In genomic region chr6:15247750-15248450, GRCh38 we compare ENCODE assay signal across 8 cellular contexts. TPM values are rescaled to one million over a fixed set of nuclear protein-coding genes. Genes with fewer than 3 reads are reported as not detected.
DNase-seq lines count a peak whose midpoint lies in the region; ATAC-seq, FAIRE-seq and TF ChIP-seq lines count a peak whose summit lies in the region.

No MANE protein-coding gene starts in this region.

- POLR2A ChIA-PET in AG04449 (lab: Yijun Ruan, JAX) (interaction anchor here (0.5 to 1.0 kb wide), 2 partner anchors 11 to 108 kb away, joined by 3 read pairs; no protein-coding TSS in a partner anchor), K562 (lab: Yijun Ruan, JAX) (interaction anchor here (0.6 to 2.3 kb wide), 7 partner anchors 10 to 1193 kb away, joined by 3 to 19 read pairs (median 3); no protein-coding TSS in a partner anchor)

- H3K4me1 ChIP-seq in K562 (replicated peaks in 1 of 2; ENCODE audit: control insufficient read depth in 2 of 2, insufficient read depth in 2 of 2, low read length in 2 of 2), result peaks cover 32 to 44% of the 10 kb centered on the region in 2 experiments
- peaks cover 31% of the 10 kb centered on the region for H3K4me1 ChIP-seq in iPS-20b (ENCODE audit: insufficient read depth, low read length)
- H3K4me1 ChIP-seq in skeletal muscle tissue (ENCODE audit: control insufficient read depth in 3 of 3, insufficient read depth in 3 of 3, low read length in 3 of 3), result peaks cover 24 to 32% (median 26%) of the 10 kb centered on the region in 3 donors

- no peaks in the 10 kb centered on the region for H3K9me3 ChIP-seq in K562 (replicated peaks; ENCODE audit: control insufficient read depth, insufficient read depth, low read depth, low read length)
- no peaks in the 10 kb centered on the region for H3K9me3 ChIP-seq in iPS-20b (ENCODE audit: insufficient read depth, low read depth, low read length)
- H3K9me3 ChIP-seq in skeletal muscle tissue (ENCODE audit: control insufficient read depth in 3 of 3, low read length in 3 of 3), result no peaks in the 10 kb centered on the region

- H3K4me3 ChIP-seq in AG04449 (ENCODE audit: low read depth, low read length), result peak overlapping the region; percentile 81
- H3K4me3 ChIP-seq in K562, result peak overlapping the region; percentile 78
- H3K4me3 ChIP-seq in iPS-20b (ENCODE audit: low read length), result peak overlapping the region; percentile 100
- H3K4me3 ChIP-seq in skeletal muscle tissue (ENCODE audit: low read length in 3 of 3), result peak overlapping the region; percentile 94 to 98 (median 95)

- no peaks in the 10 kb centered on the region for H3K36me3 ChIP-seq in K562 (ENCODE audit: control insufficient read depth, insufficient read depth, low read length)
- H3K36me3 ChIP-seq in iPS-20b (ENCODE audit: insufficient read depth, low read depth, low read length), result peaks cover 10% of the 10 kb centered on the region; the same call in 1 of the 2 replicates
- H3K36me3 ChIP-seq in skeletal muscle tissue (ENCODE audit: control insufficient read depth in 3 of 3, insufficient read depth in 3 of 3, low read length in 3 of 3), result no peaks in the 10 kb centered on the region

- H3K27ac Mint-ChIP-seq in T-helper 2 cell treated with Interferon-gamma antibody and Interleukin-4, amounts not matched to agents 5 μg/mL and 100 μg/mL, for 36 hours, result peak overlapping the region; percentile 98

- peaks cover 20% of the 10 kb centered on the region for H3K36me3 Mint-ChIP-seq in T-helper 2 cell treated with Interferon-gamma antibody and Interleukin-4, amounts not matched to agents 5 μg/mL and 100 μg/mL, for 36 hours (ENCODE audit: low read depth)

- peak overlapping the region; percentile 79 for H2AFZ ChIP-seq in K562 (ENCODE audit: low read depth, low read length)

- H3K27me3 Mint-ChIP-seq in T-helper 2 cell treated with Interferon-gamma antibody and Interleukin-4, amounts not matched to agents 5 μg/mL and 100 μg/mL, for 36 hours (ENCODE audit: low read depth), result no peaks in the 10 kb centered on the region

- TF ChIP-seq RAD21 in K562 (CRISPR knock-in tag; conservative IDR thresholded peaks at IDR 0.05 in 1 of 2, IDR thresholded peaks at IDR 0.05 in 1 of 2), result peak in 1 of 2 experiments; percentile 20; a peak in 1 of 4 replicates

- H3K27ac ChIP-seq in K562 (ENCODE audit: extremely low read depth, low read depth, low read length) (peak overlapping the region; percentile 94), iPS-20b (ENCODE audit: low read length) (peak overlapping the region; percentile 12), skeletal muscle tissue (ENCODE audit: low read depth, low read length) (peak overlapping the region; percentile 82)

- intact Hi-C loops in K562 (cut with micrococcal nuclease), result loop anchor here (5.0 to 10.0 kb wide), 5 partner anchors 231 to 523 kb away; no protein-coding TSS in a partner anchor

- peak overlapping the region; percentile 100 for H3K4me3 Mint-ChIP-seq in T-helper 2 cell treated with Interferon-gamma antibody and Interleukin-4, amounts not matched to agents 5 μg/mL and 100 μg/mL, for 36 hours

- CTCF ChIA-PET in AG04449 (lab: Yijun Ruan, JAX), result interaction anchor here (0.6 to 1.5 kb wide), 10 partner anchors 14 to 1037 kb away, joined by 3 to 4 read pairs (median 4); no protein-coding TSS in a partner anchor
- CTCF ChIA-PET in K562 (lab: Yijun Ruan, JAX; ENCODE audit: low intra/inter-chr PET ratio), result no interaction called here

- no peaks in the 10 kb centered on the region for H3K27me3 ChIP-seq in K562 (ENCODE audit: control insufficient read depth in 2 of 2, insufficient read depth in 2 of 2, low read length in 2 of 2)
- H3K27me3 ChIP-seq in iPS-20b (ENCODE audit: insufficient read depth, low read length), result no peaks in the 10 kb centered on the region
- H3K27me3 ChIP-seq in skeletal muscle tissue (ENCODE audit: control insufficient read depth in 3 of 3, insufficient read depth in 3 of 3, low read length in 3 of 3), result no peaks in the 10 kb centered on the region

- peak overlapping the region; percentile 87 to 97 for H3K9ac ChIP-seq in K562 (ENCODE audit: insufficient read depth in 1 of 2, low read depth in 2 of 2, low read length in 2 of 2)
- peak overlapping the region; percentile 98 for H3K9ac ChIP-seq in iPS-20b (ENCODE audit: low read depth, low read length)
- peak overlapping the region; percentile 80 to 94 (median 93) for H3K9ac ChIP-seq in skeletal muscle tissue (ENCODE audit: low read depth in 1 of 3, low read length in 3 of 3)

- H3K4me2 ChIP-seq in K562 (ENCODE audit: insufficient read depth, low read length), result peak overlapping the region; percentile 94

- no peaks in the 10 kb centered on the region for H3K9me3 Mint-ChIP-seq in T-helper 2 cell treated with Interferon-gamma antibody and Interleukin-4, amounts not matched to agents 5 μg/mL and 100 μg/mL, for 36 hours

- DNase-seq in AG04449 (ENCODE audit: low read depth, low spot score) (no peak), HUDEP-2 (lab: John Stamatoyannopoulos, UW; ENCODE audit: unreplicated experiment in 76 of 76) (peak in 58 of 76 experiments; percentile 19 to 83 (median 68)), K562 (ENCODE audit: extremely low read depth in 1 of 4, low spot score in 3 of 4) (peak; percentile 70 to 83 (median 80)), NCI-H345 treated with DMSO at 0.1 percent for 48 hours (lab: John Stamatoyannopoulos, UW; ENCODE audit: unreplicated experiment) (no peak)
- peak; percentile 62 for DNase-seq in T-helper 2 cell treated with Interferon-gamma antibody and Interleukin-4, amounts not matched to agents 5 μg/mL and 100 μg/mL, for 36 hours (ENCODE audit: low spot score)

- BruUV-seq in K562 (replicated peaks; lab: Mats Ljungman, UMichigan), result no TSS peak

- ATAC-seq in GM18909 (IDR thresholded peaks at IDR 0.05; ENCODE audit: poor library complexity, unreplicated experiment) (peak; percentile 13), K562 (peak; percentile 1; the same call in 2 of the 3 replicates)

- H3K79me2 ChIP-seq in K562 (ENCODE audit: control insufficient read depth, insufficient read depth, low read length), result peaks cover 78% of the 10 kb centered on the region

- H3K9me1 ChIP-seq in K562 (ENCODE audit: control insufficient read depth, insufficient read depth, low read length), result no peaks in the 10 kb centered on the region

- in situ Hi-C loops in K562 (cut with MboI), result no loop called here

- peak; percentile 42 for FAIRE-seq in K562 (lab: Jason Lieb, UNC)

- peaks cover 40% of the 10 kb centered on the region for H3K4me1 Mint-ChIP-seq in T-helper 2 cell treated with Interferon-gamma antibody and Interleukin-4, amounts not matched to agents 5 μg/mL and 100 μg/mL, for 36 hours (ENCODE audit: low read depth)

- peak; percentile 40 for TF ChIP-seq POLR2A in K562 (conservative IDR thresholded peaks at IDR 0.05)

- TF ChIP-seq CTCF in AG04449 (IDR thresholded peaks at IDR 0.05; ENCODE audit: insufficient read depth, low read length, missing control alignments), result no peak
- TF ChIP-seq CTCF in K562 (IDR thresholded peaks at IDR 0.05 in 2 of 3, conservative IDR thresholded peaks at IDR 0.05 in 1 of 3; ENCODE audit: insufficient read depth in 2 of 3, low read depth in 1 of 3, low read length in 3 of 3), result peak in 2 of 3 experiments; percentile 17 to 40; a peak in 1 of 6 replicates

- TF ChIP-seq EP300 in K562 (IDR thresholded peaks at IDR 0.05; ENCODE audit: low read length), result no peak

- H4K20me1 ChIP-seq in K562 (replicated peaks; ENCODE audit: control insufficient read depth, insufficient read depth, low read length), result peaks cover 16% of the 10 kb centered on the region

- 1% methylated on average over 36 of the region's 73 CpGs for WGBS in K562 (ENCODE audit: insufficient coverage, low coverage, missing lambda C conversion rate)

TF ChIP-seq in K562, 482 proteins besides CTCF, POLR2A, EP300 and RAD21 (continues in another document):
- TF ChIP-seq POLR2AphosphoS2 (IDR thresholded peaks at IDR 0.05; ENCODE audit: low read length) (no peak), TEAD2 (tag; IDR thresholded peaks at IDR 0.05) (no peak), NELFE (IDR thresholded peaks at IDR 0.05; ENCODE audit: insufficient read depth, insufficient read length) (no peak), FOSL1 (tag; conservative IDR thresholded peaks at IDR 0.05) (no peak; the same call in 1 of the 2 replicates), GTF2E2 (tag; IDR thresholded peaks at IDR 0.05) (no peak), ZNF253 (CRISPR knock-in tag; conservative IDR thresholded peaks at IDR 0.05) (no peak), SMARCA4 (IDR thresholded peaks at IDR 0.05) (peak; percentile 37; the same call in 1 of the 2 replicates), HDAC8 (tag; IDR thresholded peaks at IDR 0.05) (no peak), SIN3A (IDR thresholded peaks at IDR 0.05; ENCODE audit: borderline replicate concordance in 2 of 2, control insufficient read depth in 1 of 2, low read depth in 2 of 2, low read length in 2 of 2) (peak in 1 of 2 experiments; percentile 72; a peak in 1 of 4 replicates), SMARCA5 (IDR thresholded peaks at IDR 0.05) (no peak)

RNA-seq across cellular contexts. Expression of gene JARID2, which starts 2.0 kb away (rescaled TPM):
- total RNA-seq in K562 (2011; cell fraction: chromatin; rRNA removed; ENCODE audit: low replicate concordance), result 56.9 and 64.3 TPM in 2 replicates
- 33.0 and 36.0 TPM in 2 replicates for total RNA-seq in K562 (2011; cell fraction: nucleolus; rRNA removed)
- 32.8 and 33.1 TPM in 2 replicates for total RNA-seq in K562 (2011; cell fraction: nucleoplasm; rRNA removed)
- total RNA-seq in K562 (2014; rRNA removed) (15.5 and 17.4 TPM in 2 replicates), K562 (2014; rRNA removed; fragmentation: Illumina TruSeq; extraction: Trizol) (14.9 and 16.9 TPM in 2 replicates), K562 (2015; rRNA removed; fragmentation: Illumina TruSeq; extraction: Trizol) (16.1 and 16.5 TPM in 2 replicates), K562 (2021) (23.8 and 29.0 TPM in 2 replicates), skeletal muscle tissue (12.0 TPM)
- polyA plus RNA-seq in K562 (2011; rRNA removed) (15.7 and 16.8 TPM in 2 replicates), K562 (2014; fragmentation: Illumina TruSeq; extraction: Trizol) (21.7 and 22.5 TPM in 2 replicates), K562 (2014; fragmentation: Nextera tagmentation; extraction: Ambion mirVana) (1 to 10 TPM; 5.0 to 6.7 TPM), K562 (2014; rRNA removed) (12.7 and 15.6 TPM in 2 replicates)
- 13.0 and 13.9 TPM in 2 replicates for polyA plus RNA-seq in K562 (2011; cell fraction: cytosol; rRNA removed)
- polyA plus RNA-seq in K562 (2011; cell fraction: nucleus; rRNA removed), result 30.2 and 41.3 TPM in 2 replicates
- 14.1 and 15.7 TPM in 2 replicates for polyA plus RNA-seq in K562 (2012)
- 30.8 and 34.8 TPM in 2 replicates for polyA minus RNA-seq in K562 (2011; rRNA and poly(A)+ RNA removed)
- 17.8 and 22.9 TPM in 2 replicates for polyA minus RNA-seq in K562 (2011; cell fraction: cytosol; rRNA and poly(A)+ RNA removed)
- 23.2 and 32.0 TPM in 2 replicates for polyA minus RNA-seq in K562 (2011; cell fraction: nucleus; rRNA and poly(A)+ RNA removed)

Comparison
In these comparisons a context has a peak if more than half of its experiments do, and no peak if none do; other contexts are left out.
1. DNase-seq: peak in HUDEP-2 (58 of 76), T-helper 2 cell treated with Interferon-gamma antibody and Interleukin-4, amounts not matched to agents 5 μg/mL and 100 μg/mL, for 36 hours (single experiment) and K562 (4 of 4); none in AG04449 (single experiment) and NCI-H345 treated with DMSO at 0.1 percent for 48 hours (single experiment).
2. H3K27ac ChIP-seq: peak in every context shown above with its lines; median percentile 94 in K562; 82 in skeletal muscle tissue; 12 in iPS-20b.
3. Peak in every context shown above with its lines, with median percentiles within 50 percentile points of each other: H3K4me3 ChIP-seq and H3K9ac ChIP-seq.